8 cellular contexts compared by ENCODE assay signal in genomic region chr5:150489358-150490295, GRCh38. TPM values are rescaled to one million over a fixed set of nuclear protein-coding genes. Genes with fewer than 3 reads are reported as not detected.
DNase-seq lines count a peak whose midpoint lies in the region; ATAC-seq and TF ChIP-seq lines count a peak whose summit lies in the region.

No MANE protein-coding gene starts in this region.

- intact Hi-C loops in transverse colon (cut with DNase I; ENCODE audit: low total_unique reads), result loop anchor here (5.0 to 10.0 kb wide), 2 partner anchors 55 to 518 kb away; no protein-coding TSS in a partner anchor

- H3K9me3 ChIP-seq in iPS-20b (ENCODE audit: insufficient read depth, low read depth, low read length) (no peaks in the 10 kb centered on the region), transverse colon (no peaks in the 10 kb centered on the region)

- H3K36me3 ChIP-seq in iPS-20b (ENCODE audit: insufficient read depth, low read depth, low read length), result peaks cover 14% of the 10 kb centered on the region
- H3K36me3 ChIP-seq in transverse colon, result no peaks in the 10 kb centered on the region

- DNase-seq in transverse colon (peak; percentile 60), NCI-H2196 (lab: John Stamatoyannopoulos, UW; ENCODE audit: unreplicated experiment) (no peak), kidney tubule cell (ENCODE audit: low spot score) (no peak)
- no peak for DNase-seq in stimulated activated CD4-positive, alpha-beta T cell treated with anti-CD3 and anti-CD28 coated beads, Interleukin-1b, Interleukin-23, amount 100 ng/mL, for 48 hours

- TF ChIP-seq EP300 in transverse colon (IDR thresholded peaks at IDR 0.05; ENCODE audit: low read depth), result no peak

- H3K4me3 ChIP-seq in iPS-20b (ENCODE audit: low read length) (no peak overlapping the region), transverse colon (no peak overlapping the region)

- in situ Hi-C loops in transverse colon (cut with MboI; ENCODE audit: low pct_ligation_motif_present in 1 of 4, low pct_unique_long_range_greater_than_20kb in 1 of 4, low sequenced_read_pairs in 3 of 4), result no loop called here

- WGBS in transverse colon (ENCODE audit: low coverage in 1 of 2), 2 donors, result 50 to 100% methylated on average over 1 to 9 of the region's 9 CpGs

- H3K27ac ChIP-seq in iPS-20b (ENCODE audit: low read length) (no peak overlapping the region), transverse colon (peak overlapping the region; percentile 90 to 95 (median 94))

- peaks cover 64% of the 10 kb centered on the region for H3K4me1 ChIP-seq in iPS-20b (ENCODE audit: insufficient read depth, low read length)
- H3K4me1 ChIP-seq in transverse colon, result peaks cover 38 to 65% (median 52%) of the 10 kb centered on the region in 4 donors

- TF ChIP-seq POLR2A in Raji (IDR thresholded peaks at IDR 0.05; ENCODE audit: insufficient read depth, low read depth, low read length), result 0 out of 2 replicates have a peak, but pooled peaks have one; percentile 29
- no peak for TF ChIP-seq POLR2A in transverse colon (IDR thresholded peaks at IDR 0.05)

- ATAC-seq in GM19023 (IDR thresholded peaks at IDR 0.05; ENCODE audit: unreplicated experiment) (peak; percentile 72), HG02943 (IDR thresholded peaks at IDR 0.05; ENCODE audit: low read depth, unreplicated experiment) (peak; percentile 79)

- H3K27me3 ChIP-seq in iPS-20b (ENCODE audit: insufficient read depth, low read length) (no peaks in the 10 kb centered on the region), transverse colon (no peaks in the 10 kb centered on the region)

- no peak for TF ChIP-seq CTCF in transverse colon (IDR thresholded peaks at IDR 0.05)

- H3K9ac ChIP-seq in iPS-20b (ENCODE audit: low read depth, low read length), result peak overlapping the region; percentile 16; the same call in 1 of the 2 replicates

RNA-seq across cellular contexts. Expression of gene NDST1, which starts 18.3 kb away (rescaled TPM):
- 100 to 1,000 TPM in 1 of 4 donors, 10 to 100 TPM in 3; 68.8 to 104 (median 96.4) TPM for total RNA-seq in transverse colon

RNA-seq across cellular contexts. Expression of gene RPS14, which starts 40.1 kb away (rescaled TPM):
- 1,000 to 10,000 TPM; 1,179 to 2,387 (median 1,878) TPM for total RNA-seq in transverse colon
